ENCODE assay signal across 11 cellular contexts in the genomic region with DNA sequence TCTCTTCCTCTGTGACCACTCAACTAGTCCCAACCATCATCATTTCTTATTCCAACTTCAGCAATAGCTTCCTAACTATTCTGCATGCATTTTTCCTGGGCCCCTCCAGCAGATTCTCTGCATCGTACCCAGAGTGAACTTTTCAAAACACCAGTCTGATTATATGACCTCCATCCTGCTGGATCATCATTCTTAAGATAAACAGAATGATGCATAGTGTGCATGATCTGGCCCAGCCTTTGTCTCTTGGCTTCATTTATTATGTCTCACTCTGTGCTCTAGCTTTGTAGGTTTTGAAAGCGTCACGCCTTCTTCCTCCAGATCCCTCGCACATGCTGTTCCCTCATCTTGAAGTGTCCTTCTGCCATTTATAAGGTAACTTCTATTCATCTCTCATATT. TPM values are rescaled to one million over a fixed set of nuclear protein-coding genes. Genes with fewer than 3 reads are reported as not detected.
"Had no signal": no experiment of that assay in that cellular context is flagged by ENCODE, and none has a peak within 500 bp of the region (broad histone marks: within the 10 kb centered on the region; RNA-seq: fewer than 3 reads in every experiment).

No MANE protein-coding gene starts in this region.

- H3K4me3 ChIP-seq: GM23248 had no signal

- H3K27ac ChIP-seq: GM23248, KMS-11 had no signal

- FAIRE-seq: H54, HTR-8/SVneo had no signal

- ATAC-seq: HCT116 had no signal

- H3K9ac ChIP-seq: GM23248, KMS-11 had no signal

- DNase-seq: GM23248, GOT3, H9, HFFc6, Karpas-422, KBM-7 had no signal

- H3K4me2 ChIP-seq: KMS-11 had no signal

- H2AFZ ChIP-seq: GM23248 had no signal

RNA-seq across cellular contexts. Expression of a gene that starts 46.3 kb away (rescaled TPM):
- polyA plus RNA-seq: IgD-negative memory B cell had no signal
